ENCODE assay signal across 11 cellular contexts in genomic region chr16:258091-258490, GRCh38. TPM values are rescaled to one million over a fixed set of nuclear protein-coding genes. Genes with fewer than 3 reads are reported as not detected.
"Had no signal": no experiment of that assay in that cellular context is flagged by ENCODE, and none has a peak within 500 bp of the region (broad histone marks: within the 10 kb centered on the region; RNA-seq: fewer than 3 reads in every experiment).

No MANE protein-coding gene starts in this region.

RNA-seq across cellular contexts. Expression of gene RGS11, which starts 17.7 kb away (rescaled TPM):
- total RNA-seq: activated naive CD8-positive, alpha-beta T cell treated with anti-CD3 and anti-CD28 coated beads for 36 hours; activated naive CD8-positive, alpha-beta T cell treated with anti-CD3 and anti-CD28 coated beads, Interleukin-2, amount 10 ng/mL, durations not matched to agents 7 days and 5 days; bronchial epithelial cell had no signal

RNA-seq across cellular contexts. Expression of gene ARHGDIG, which starts 22.3 kb away (rescaled TPM):
- total RNA-seq: activated naive CD4-positive, alpha-beta T cell treated with anti-CD3 and anti-CD28 coated beads for 36 hours; activated naive CD4-positive, alpha-beta T cell treated with anti-CD3 and anti-CD28 coated beads, Interleukin-2, amount 50 U/mL, for 72 hours; activated naive CD8-positive, alpha-beta T cell treated with anti-CD3 and anti-CD28 coated beads for 36 hours; activated naive CD8-positive, alpha-beta T cell treated with anti-CD3 and anti-CD28 coated beads, Interleukin-2, amount 10 ng/mL, durations not matched to agents 7 days and 5 days; activated T-cell treated with anti-CD3 and anti-CD28 coated beads, Interleukin-2, amount 50 U/mL, for 4 hours; activated T-helper 1 cell treated with anti-CD3 and anti-CD28 coated beads, Interleukin-12 subunit alpha, Interleukin-12 subunit beta, Interleukin-2, Interleukin-4 antibody, amounts not matched to agents 30 ng/mL and 10 ng/mL and 1 ng/mL, durations not matched to agents 14 hours and 24 hours and 36 hours; activated T-helper 17 cell treated with anti-CD3 and anti-CD28 coated beads, Interleukin-2, amount 50 U/mL, for 72 hours; ascending aorta; bronchial epithelial cell had no signal

RNA-seq across cellular contexts. Expression of gene PDIA2, which starts 24.9 kb away (rescaled TPM):
- total RNA-seq: activated naive CD4-positive, alpha-beta T cell treated with anti-CD3 and anti-CD28 coated beads for 36 hours; activated naive CD4-positive, alpha-beta T cell treated with anti-CD3 and anti-CD28 coated beads, Interleukin-2, amount 50 U/mL, for 72 hours; activated naive CD8-positive, alpha-beta T cell treated with anti-CD3 and anti-CD28 coated beads for 36 hours; activated T-cell treated with anti-CD3 and anti-CD28 coated beads, Interleukin-2, amount 50 U/mL, for 4 hours; activated T-helper 1 cell treated with anti-CD3 and anti-CD28 coated beads, Interleukin-12 subunit alpha, Interleukin-12 subunit beta, Interleukin-2, Interleukin-4 antibody, amounts not matched to agents 30 ng/mL and 10 ng/mL and 1 ng/mL, durations not matched to agents 14 hours and 24 hours and 36 hours; activated T-helper 17 cell treated with anti-CD3 and anti-CD28 coated beads, Interleukin-2, amount 50 U/mL, for 72 hours; activated T-helper 2 cell treated with anti-CD3 and anti-CD28 coated beads, Interferon-gamma antibody, Interleukin-2, Interleukin-4, amounts not matched to agents 10 μg/mL and 5 μg/mL and 100 μg/mL, durations not matched to agents 14 hours and 24 hours and 36 hours; ascending aorta; breast epithelium; bronchial epithelial cell had no signal
